In genomic region chr14:19489475-19489874, GRCh38 we compare ENCODE assay signal across 6 cellular contexts. TPM values are rescaled to one million over a fixed set of nuclear protein-coding genes. Genes with fewer than 3 reads are reported as not detected.
"Had no signal": no experiment of that assay in that cellular context is flagged by ENCODE, and none has a peak within 500 bp of the region (broad histone marks: within the 10 kb centered on the region; RNA-seq: fewer than 3 reads in every experiment).

No MANE protein-coding gene starts in this region.

RNA-seq across cellular contexts. Expression of gene POTEG, which starts 55.3 kb away (rescaled TPM):
- total RNA-seq: GM23338, H1, H9, HT-29, IMR-90, K562 had no signal
- polyA plus RNA-seq: GM23338, H1, IMR-90, K562 had no signal
